1 cellular context compared by ENCODE assay signal in genomic region chr7:112665709-112666108, GRCh38.
TF ChIP-seq lines count a peak whose summit lies in the region.

No MANE protein-coding gene starts in this region.

TF ChIP-seq in HepG2, 621 proteins besides CTCF, POLR2A, EP300 and RAD21 (continued from another document):
- TF ChIP-seq TCF7L2 (IDR thresholded peaks at IDR 0.05; ENCODE audit: low read depth, low read length): no peak
